Comparison of ENCODE assay signal across 2 cellular contexts in the genomic region with DNA sequence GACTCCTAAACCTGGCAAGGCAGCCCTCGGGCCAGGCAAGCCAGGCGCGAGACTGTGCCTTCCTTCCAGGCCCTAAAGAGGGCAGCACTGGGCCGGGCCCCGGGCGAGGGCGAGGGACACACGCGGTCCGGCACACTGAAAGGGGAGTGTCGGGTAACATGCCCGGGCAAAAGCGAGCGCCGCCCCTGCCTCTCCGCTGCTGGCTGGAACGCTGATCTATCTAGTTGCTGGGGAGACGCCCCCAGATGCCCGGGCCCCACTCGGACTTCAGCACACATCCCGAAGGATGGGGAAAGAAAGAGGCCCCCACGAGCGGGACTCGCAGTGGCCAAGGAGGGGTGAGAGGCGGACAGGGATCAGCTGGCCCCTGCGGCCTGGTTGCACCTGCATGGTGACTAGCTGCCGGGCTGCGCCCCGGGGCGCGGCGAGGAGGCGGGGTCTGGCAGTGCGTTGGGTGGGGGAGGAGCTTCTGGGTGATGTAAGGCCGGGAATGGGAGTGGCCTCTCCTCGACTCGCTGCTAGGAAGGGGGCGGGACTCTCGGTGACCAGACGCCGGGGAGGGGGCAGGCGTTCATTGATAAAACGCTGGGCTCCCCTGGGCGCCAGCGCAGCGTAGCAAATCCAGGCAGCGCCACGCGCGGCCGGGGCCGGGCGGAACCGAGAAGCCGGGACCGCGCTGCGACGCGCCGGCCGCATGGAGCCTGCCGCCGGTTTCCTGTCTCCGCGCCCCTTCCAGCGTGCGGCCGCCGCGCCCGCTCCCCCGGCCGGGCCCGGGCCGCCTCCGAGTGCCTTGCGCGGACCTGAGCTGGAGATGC.
TF ChIP-seq lines count a peak whose summit lies in the region.

A gene (plus strand): TSS at position 608 of the 815 bp plus-strand sequence. CDS start 87 bp downstream, at position 695.

TF ChIP-seq in IMR-90, 13 proteins besides CTCF, POLR2A, EP300 and RAD21:
- no peak for TF ChIP-seq CHD1 (IDR thresholded peaks at IDR 0.05; ENCODE audit: low read depth, low read length)
- peak; percentile 68 for TF ChIP-seq CEBPB (IDR thresholded peaks at IDR 0.05; ENCODE audit: low read depth, low read length)
- TF ChIP-seq, protein P1, sequence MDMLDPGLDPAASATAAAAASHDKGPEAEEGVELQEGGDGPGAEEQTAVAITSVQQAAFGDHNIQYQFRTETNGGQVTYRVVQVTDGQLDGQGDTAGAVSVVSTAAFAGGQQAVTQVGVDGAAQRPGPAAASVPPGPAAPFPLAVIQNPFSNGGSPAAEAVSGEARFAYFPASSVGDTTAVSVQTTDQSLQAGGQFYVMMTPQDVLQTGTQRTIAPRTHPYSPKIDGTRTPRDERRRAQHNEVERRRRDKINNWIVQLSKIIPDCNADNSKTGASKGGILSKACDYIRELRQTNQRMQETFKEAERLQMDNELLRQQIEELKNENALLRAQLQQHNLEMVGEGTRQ (IDR thresholded peaks at IDR 0.05; ENCODE audit: low read depth, low read length), result no peak
- no peak; the same call in 1 of the 2 replicates for TF ChIP-seq BHLHE40 (IDR thresholded peaks at IDR 0.05; ENCODE audit: low read depth, low read length)
- peak; percentile 79; the same call in 1 of the 2 replicates for TF ChIP-seq MAZ (IDR thresholded peaks at IDR 0.05; ENCODE audit: borderline replicate concordance, low read depth, low read length)
- TF ChIP-seq NFE2L2 (IDR thresholded peaks at IDR 0.05; ENCODE audit: low read depth, low read length), result no peak
- TF ChIP-seq MAFK (IDR thresholded peaks at IDR 0.05; ENCODE audit: low read depth, low read length), result no peak
- no peak for TF ChIP-seq RCOR1 (IDR thresholded peaks at IDR 0.05; ENCODE audit: insufficient replicate concordance, low read length)
- TF ChIP-seq, protein P2, sequence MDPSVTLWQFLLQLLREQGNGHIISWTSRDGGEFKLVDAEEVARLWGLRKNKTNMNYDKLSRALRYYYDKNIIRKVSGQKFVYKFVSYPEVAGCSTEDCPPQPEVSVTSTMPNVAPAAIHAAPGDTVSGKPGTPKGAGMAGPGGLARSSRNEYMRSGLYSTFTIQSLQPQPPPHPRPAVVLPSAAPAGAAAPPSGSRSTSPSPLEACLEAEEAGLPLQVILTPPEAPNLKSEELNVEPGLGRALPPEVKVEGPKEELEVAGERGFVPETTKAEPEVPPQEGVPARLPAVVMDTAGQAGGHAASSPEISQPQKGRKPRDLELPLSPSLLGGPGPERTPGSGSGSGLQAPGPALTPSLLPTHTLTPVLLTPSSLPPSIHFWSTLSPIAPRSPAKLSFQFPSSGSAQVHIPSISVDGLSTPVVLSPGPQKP (IDR thresholded peaks at IDR 0.05; ENCODE audit: borderline replicate concordance, low read depth, low read length), result no peak
- 0 out of 2 replicates have a peak, but pooled peaks have one; percentile 33 for TF ChIP-seq FOS (IDR thresholded peaks at IDR 0.05; ENCODE audit: low read depth, low read length)
- peak; percentile 97 for TF ChIP-seq MXI1 (IDR thresholded peaks at IDR 0.05; ENCODE audit: borderline replicate concordance, low read depth, low read length)
- TF ChIP-seq RFX5 (IDR thresholded peaks at IDR 0.05; ENCODE audit: low read depth, low read length), result no peak
- peak; percentile 66 for TF ChIP-seq SMC3 (IDR thresholded peaks at IDR 0.05; ENCODE audit: low read depth, low read length)
TF ChIP-seq in IMR-90: peak in this region for 5.

TF ChIP-seq in endothelial cell of umbilical vein, 7 proteins besides CTCF, POLR2A, EP300 and RAD21:
- TF ChIP-seq GATA2 (IDR thresholded peaks at IDR 0.05; ENCODE audit: insufficient read depth, insufficient read length, low read depth, low read length) (no peak), FOS (IDR thresholded peaks at IDR 0.05; ENCODE audit: borderline replicate concordance, insufficient read depth, low read length) (peak; percentile 22), MYC (IDR thresholded peaks at IDR 0.05; ENCODE audit: low read depth, low read length) (peak; percentile 86), EZH2 (IDR thresholded peaks at IDR 0.05; ENCODE audit: borderline replicate concordance, low read depth, low read length, severe bottlenecking) (no peak), POLR2AphosphoS5 (IDR thresholded peaks at IDR 0.05; ENCODE audit: insufficient read depth, low read depth, low read length) (peak; percentile 100)
- TF ChIP-seq, protein P3, sequence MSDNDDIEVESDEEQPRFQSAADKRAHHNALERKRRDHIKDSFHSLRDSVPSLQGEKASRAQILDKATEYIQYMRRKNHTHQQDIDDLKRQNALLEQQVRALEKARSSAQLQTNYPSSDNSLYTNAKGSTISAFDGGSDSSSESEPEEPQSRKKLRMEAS (IDR thresholded peaks at IDR 0.05; ENCODE audit: insufficient read depth, insufficient read length), result peak; percentile 85
